ENCODE assay signal across 16 cellular contexts in genomic region chr15:40003491-40003916, GRCh38.
"Had no signal": no experiment of that assay in that cellular context is flagged by ENCODE, and none has a peak within 500 bp of the region (broad histone marks: within the 10 kb centered on the region; RNA-seq: fewer than 3 reads in every experiment).

No MANE protein-coding gene starts in this region.

- FAIRE-seq: endometrium had no signal

- DNase-seq: activated CD4-positive, alpha-beta T cell treated with anti-CD3 and anti-CD28 coated beads for 4 hours; activated CD8-positive, alpha-beta memory T cell treated with anti-CD3 and anti-CD28 coated beads, Interleukin-2, amount 50 U/mL, for 4 hours; activated CD8-positive, alpha-beta T cell treated with anti-CD3 and anti-CD28 coated beads for 36 hours; activated naive CD4-positive, alpha-beta T cell; activated naive CD8-positive, alpha-beta T cell treated with anti-CD3 and anti-CD28 coated beads, Interleukin-2, amount 50 U/mL, for 24 hours; glutamatergic neuron; immature natural killer cell; left lung; mesendoderm; nephron progenitor cell; stimulated activated CD4-positive, alpha-beta T cell treated with anti-CD3 and anti-CD28 coated beads, Interleukin-4, amount 100 ng/mL, for 1 hour; stimulated activated naive CD8-positive, alpha-beta T cell treated with anti-CD3 and anti-CD28 coated beads, Interleukin-15, amount 100 ng/mL, for 72 hours; testis had no signal

- H3K4me1 Mint-ChIP-seq: activated naive CD8-positive, alpha-beta T cell treated with anti-CD3 and anti-CD28 coated beads, Interleukin-2, amount 50 U/mL, for 24 hours; immature natural killer cell; nephron progenitor cell; stimulated activated naive CD8-positive, alpha-beta T cell treated with anti-CD3 and anti-CD28 coated beads, Interleukin-15, amount 100 ng/mL, for 72 hours had no signal

- H3K27ac Mint-ChIP-seq: activated CD8-positive, alpha-beta T cell treated with anti-CD3 and anti-CD28 coated beads for 36 hours; activated naive CD8-positive, alpha-beta T cell treated with anti-CD3 and anti-CD28 coated beads, Interleukin-2, amount 50 U/mL, for 24 hours; immature natural killer cell; nephron progenitor cell; stimulated activated naive CD8-positive, alpha-beta T cell treated with anti-CD3 and anti-CD28 coated beads, Interleukin-15, amount 100 ng/mL, for 72 hours had no signal

- H3K27me3 ChIP-seq: ascending aorta, esophagus muscularis mucosa, left lung, testis had no signal

- H3K9me3 ChIP-seq: ascending aorta, esophagus muscularis mucosa, left lung, testis had no signal

- H3K27ac ChIP-seq: ascending aorta, esophagus muscularis mucosa, left lung, testis had no signal

- ATAC-seq: activated CD8-positive, alpha-beta T cell treated with anti-CD3 and anti-CD28 coated beads for 36 hours; activated naive CD8-positive, alpha-beta T cell treated with anti-CD3 and anti-CD28 coated beads, Interleukin-2, amount 50 U/mL, for 24 hours; left lung; stimulated activated naive CD8-positive, alpha-beta T cell treated with anti-CD3 and anti-CD28 coated beads, Interleukin-15, amount 100 ng/mL, for 72 hours had no signal

- H3K4me3 Mint-ChIP-seq: activated CD8-positive, alpha-beta T cell treated with anti-CD3 and anti-CD28 coated beads for 36 hours; activated naive CD8-positive, alpha-beta T cell treated with anti-CD3 and anti-CD28 coated beads, Interleukin-2, amount 50 U/mL, for 24 hours; immature natural killer cell; nephron progenitor cell; stimulated activated naive CD8-positive, alpha-beta T cell treated with anti-CD3 and anti-CD28 coated beads, Interleukin-15, amount 100 ng/mL, for 72 hours had no signal

- H3K4me1 ChIP-seq: ascending aorta, esophagus muscularis mucosa, left lung, testis had no signal

- H3K27me3 Mint-ChIP-seq: activated CD8-positive, alpha-beta T cell treated with anti-CD3 and anti-CD28 coated beads for 36 hours; activated naive CD8-positive, alpha-beta T cell treated with anti-CD3 and anti-CD28 coated beads, Interleukin-2, amount 50 U/mL, for 24 hours; stimulated activated naive CD8-positive, alpha-beta T cell treated with anti-CD3 and anti-CD28 coated beads, Interleukin-15, amount 100 ng/mL, for 72 hours had no signal

- H3K9me3 Mint-ChIP-seq: activated CD8-positive, alpha-beta T cell treated with anti-CD3 and anti-CD28 coated beads for 36 hours; activated naive CD8-positive, alpha-beta T cell treated with anti-CD3 and anti-CD28 coated beads, Interleukin-2, amount 50 U/mL, for 24 hours; immature natural killer cell; nephron progenitor cell; stimulated activated naive CD8-positive, alpha-beta T cell treated with anti-CD3 and anti-CD28 coated beads, Interleukin-15, amount 100 ng/mL, for 72 hours had no signal

- H3K4me3 ChIP-seq: ascending aorta, esophagus muscularis mucosa, left lung, testis had no signal
